In genomic region chr1:2228157-2228594, GRCh38 we compare ENCODE assay signal across 8 cellular contexts. TPM values are rescaled to one million over a fixed set of nuclear protein-coding genes. Genes with fewer than 3 reads are reported as not detected.
DNase-seq lines count a peak whose midpoint lies in the region; ATAC-seq and TF ChIP-seq lines count a peak whose summit lies in the region.

SKI (plus strand) TSS chr1:2228319; CDS start chr1:2228767, 448 bp downstream.

- H3K4me1 ChIP-seq in adrenal gland (replicated peaks in 1 of 2) (peaks cover 43 to 45% of the 10 kb centered on the region in 2 donors), iPS-18a (ENCODE audit: control insufficient read depth, low read depth, low read length) (peaks cover 10% of the 10 kb centered on the region)

- no peaks in the 10 kb centered on the region for H3K27me3 ChIP-seq in adrenal gland
- H3K27me3 ChIP-seq in iPS-18a (ENCODE audit: control insufficient read depth, insufficient read depth, low read length), result no peaks in the 10 kb centered on the region

- H3K27ac ChIP-seq in adrenal gland, result peak within 1 kb of the TSS; percentile 21 to 100 (median 96)
- H3K27ac ChIP-seq in iPS-18a (ENCODE audit: low read length), result no peak within 1 kb of the TSS

- WGBS in adrenal gland, 4 donors, result 0 to 3% methylated on average over 8 to 72 of the region's 100 CpGs; no CpG with 5 or more reads in 2 of the 4 donors

- intact Hi-C loops in adrenal gland (cut with DNase I), result no loop called here

- no peak for ATAC-seq in stimulated activated effector memory CD8-positive, alpha-beta T cell treated with anti-CD3 and anti-CD28 coated beads, Interleukin-12 subunit alpha, Interleukin-12 subunit beta, amount 100 ng/mL, for 72 hours
- no peak for ATAC-seq in HG03342 (IDR thresholded peaks at IDR 0.05; ENCODE audit: unreplicated experiment)

- H3K9me3 ChIP-seq in adrenal gland (replicated peaks in 1 of 3) (no peaks in the 10 kb centered on the region), iPS-18a (ENCODE audit: control insufficient read depth, low read depth, low read length) (no peaks in the 10 kb centered on the region)

- H3K9ac ChIP-seq in iPS-18a (ENCODE audit: low read length), result peak within 1 kb of the TSS; percentile 56

- H3K4me3 Mint-ChIP-seq in stimulated activated effector memory CD8-positive, alpha-beta T cell treated with anti-CD3 and anti-CD28 coated beads, Interleukin-12 subunit alpha, Interleukin-12 subunit beta, amount 100 ng/mL, for 72 hours, result peak within 1 kb of the TSS; percentile 93

- no peak for DNase-seq in HT1080 (ENCODE audit: low read depth)
- no peak for DNase-seq in adrenal gland
- no peak for DNase-seq in stimulated activated effector memory CD8-positive, alpha-beta T cell treated with anti-CD3 and anti-CD28 coated beads, Interleukin-12 subunit alpha, Interleukin-12 subunit beta, amount 100 ng/mL, for 72 hours (ENCODE audit: low spot score in 2 of 2)
- DNase-seq in OCI-M2 (lab: John Stamatoyannopoulos, UW; ENCODE audit: unreplicated experiment), result no peak
- no peak for DNase-seq in NAMALWA (ENCODE audit: low spot score)
- DNase-seq in NCI-H1417 (lab: John Stamatoyannopoulos, UW), result no peak

- peaks cover 46% of the 10 kb centered on the region for H3K4me1 Mint-ChIP-seq in stimulated activated effector memory CD8-positive, alpha-beta T cell treated with anti-CD3 and anti-CD28 coated beads, Interleukin-12 subunit alpha, Interleukin-12 subunit beta, amount 100 ng/mL, for 72 hours

- H3K36me3 Mint-ChIP-seq in stimulated activated effector memory CD8-positive, alpha-beta T cell treated with anti-CD3 and anti-CD28 coated beads, Interleukin-12 subunit alpha, Interleukin-12 subunit beta, amount 100 ng/mL, for 72 hours, result peaks cover 52% of the 10 kb centered on the region

- no peaks in the 10 kb centered on the region for H3K36me3 ChIP-seq in adrenal gland (replicated peaks in 1 of 2)
- no peaks in the 10 kb centered on the region for H3K36me3 ChIP-seq in iPS-18a (ENCODE audit: control insufficient read depth, low read depth, low read length)

- no peak for TF ChIP-seq POLR2A in adrenal gland (IDR thresholded peaks at IDR 0.05)

- H3K9me3 Mint-ChIP-seq in stimulated activated effector memory CD8-positive, alpha-beta T cell treated with anti-CD3 and anti-CD28 coated beads, Interleukin-12 subunit alpha, Interleukin-12 subunit beta, amount 100 ng/mL, for 72 hours, result no peaks in the 10 kb centered on the region

- H3K4me3 ChIP-seq in adrenal gland (peak within 1 kb of the TSS in 2 of 4 donors; percentile 59 to 93), iPS-18a (ENCODE audit: low read length) (peak within 1 kb of the TSS; percentile 76)

- no peak for TF ChIP-seq CTCF in adrenal gland (IDR thresholded peaks at IDR 0.05)

- peak within 1 kb of the TSS; percentile 86 for H3K27ac Mint-ChIP-seq in stimulated activated effector memory CD8-positive, alpha-beta T cell treated with anti-CD3 and anti-CD28 coated beads, Interleukin-12 subunit alpha, Interleukin-12 subunit beta, amount 100 ng/mL, for 72 hours

RNA-seq across cellular contexts. Expression of gene SKI, which starts in this region (rescaled TPM):
- 12.7 and 18.0 TPM in 2 replicates for total RNA-seq in HT1080 (2014; rRNA removed; shearing (Covaris generic))
- polyA plus RNA-seq in HT1080 (2015; cell fraction: cytosol; rRNA removed), result 31.5 and 38.2 TPM in 2 replicates
- 34.2 and 36.7 TPM in 2 replicates for polyA plus RNA-seq in HT1080 (2015; cell fraction: nucleus; rRNA removed)
- total RNA-seq in adrenal gland, result 10 to 100 TPM; 30.6 to 53.6 (median 43.7) TPM
- polyA plus RNA-seq in adrenal gland, result 10 to 100 TPM in 2 of 3 donors, 1 to 10 TPM in 1; 9.4 to 21.2 (median 10.8) TPM
